Comparison of ENCODE assay signal across 31 cellular contexts in the genomic region with DNA sequence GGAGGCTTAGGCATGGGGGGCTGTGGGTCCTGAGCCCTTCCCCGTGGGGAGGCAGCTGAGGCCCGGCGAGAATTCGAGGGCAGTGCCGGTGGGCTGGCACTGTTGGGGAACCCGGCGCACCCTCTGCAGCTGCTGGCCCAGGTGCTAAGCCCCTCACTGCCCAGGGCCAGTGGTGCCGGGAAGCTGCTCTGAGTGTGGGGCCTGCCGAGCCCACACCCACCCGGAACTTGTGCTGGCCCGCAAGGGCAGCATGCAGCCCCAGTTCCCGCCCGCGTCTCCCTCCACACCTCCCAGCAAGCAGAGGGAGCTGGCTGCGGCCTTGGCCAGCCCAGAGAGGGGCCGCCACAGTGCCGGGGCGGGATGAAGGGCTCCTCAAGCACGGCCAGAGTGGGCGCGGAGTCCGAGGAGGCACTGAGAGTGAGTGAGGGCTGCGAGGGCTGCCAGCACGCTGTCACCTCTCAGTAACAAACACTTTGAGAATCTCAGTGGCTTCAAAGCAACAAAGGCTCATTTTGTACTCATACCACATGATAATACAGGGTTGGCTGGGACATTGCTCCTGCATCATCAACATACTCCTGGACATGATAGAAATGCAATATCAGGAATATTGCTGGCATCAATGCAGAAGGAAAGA.
"Had no signal": no experiment of that assay in that cellular context is flagged by ENCODE, and none has a peak within 500 bp of the region (broad histone marks: within the 10 kb centered on the region; RNA-seq: fewer than 3 reads in every experiment).

No MANE protein-coding gene starts in this region.

- H3K27ac ChIP-seq: body of pancreas, breast epithelium, WERI-Rb-1 had no signal

- ATAC-seq: activated CD8-positive, alpha-beta memory T cell treated with anti-CD3 and anti-CD28 coated beads, Interleukin-2, amount 10 ng/mL, durations not matched to agents 7 days and 5 days; body of pancreas; K562; Panc1 had no signal

- H3K4me1 ChIP-seq: body of pancreas, breast epithelium had no signal

- H3K27me3 ChIP-seq: body of pancreas, breast epithelium had no signal

- DNase-seq: activated CD4-positive, alpha-beta memory T cell treated with anti-CD3 and anti-CD28 coated beads, Interleukin-2, amount 10 ng/mL, durations not matched to agents 7 days and 5 days; activated CD4-positive, alpha-beta T cell treated with anti-CD3 and anti-CD28 coated beads for 1 hour; activated CD4-positive, alpha-beta T cell treated with anti-CD3 and anti-CD28 coated beads for 48 hours; activated CD4-positive, CD25-positive, alpha-beta regulatory T cell; activated CD8-positive, alpha-beta memory T cell treated with anti-CD3 and anti-CD28 coated beads for 24 hours; activated CD8-positive, alpha-beta memory T cell treated with anti-CD3 and anti-CD28 coated beads, Interleukin-2, amount 10 ng/mL, durations not matched to agents 7 days and 5 days; activated CD8-positive, alpha-beta memory T cell treated with anti-CD3 and anti-CD28 coated beads, Interleukin-2, amount 50 U/mL, for 48 hours; activated effector memory CD4-positive, alpha-beta T cell treated with Interleukin-2 at 50 U/mL for 16 hours; activated naive CD4-positive, alpha-beta T cell treated with Interleukin-2 at 50 U/mL for 16 hours; activated naive CD8-positive, alpha-beta T cell treated with anti-CD3 and anti-CD28 coated beads, Interleukin-2, amount 10 ng/mL, durations not matched to agents 7 days and 5 days; activated T-cell treated with anti-CD3 and anti-CD28 coated beads, Interleukin-2, amount 50 U/mL, for 48 hours; amygdala; body of pancreas; caudate nucleus; IMR-90; NCI-H1105; NCI-H1417 treated with DMSO at 0.1 percent for 48 hours; NCI-H1694; NCI-H1930; NCI-H2081 treated with DMSO at 0.1 percent for 48 hours; NCI-H345; NCI-H524 treated with DMSO at 0.1 percent for 48 hours; SIG-M5; SW 1271; T-helper 1 cell; T-helper 2 cell; T-helper 9 cell; WERI-Rb-1 had no signal

- H3K9me3 ChIP-seq: body of pancreas, breast epithelium had no signal

- H3K36me3 ChIP-seq: breast epithelium, WERI-Rb-1 had no signal

- H3K4me3 ChIP-seq: body of pancreas, breast epithelium, K562 had no signal
